ENCODE assay signal across 8 cellular contexts in genomic region chr5:133968057-133968993, GRCh38. TPM values are rescaled to one million over a fixed set of nuclear protein-coding genes. Genes with fewer than 3 reads are reported as not detected.
DNase-seq lines count a peak whose midpoint lies in the region; ATAC-seq and TF ChIP-seq lines count a peak whose summit lies in the region.

C5orf15 (minus strand) TSS chr5:133968625; CDS start chr5:133968584, 41 bp downstream.

- H3K4me3 ChIP-seq in BJ (ENCODE audit: low read depth, low read length) (peak within 1 kb of the TSS; percentile 99), colonic mucosa (peak within 1 kb of the TSS; percentile 79)

- intact Hi-C loops in colonic mucosa (cut with DNase I): no loop called here

- TF ChIP-seq CTCF in BJ (IDR thresholded peaks at IDR 0.05; ENCODE audit: insufficient read depth, low read depth, low read length) (peak; percentile 26; the same call in 1 of the 2 replicates), colonic mucosa (IDR thresholded peaks at IDR 0.05) (no peak)

- DNase-seq in BJ (ENCODE audit: low read depth): peak; percentile 84
- peak; percentile 65 for DNase-seq in GM19240 (ENCODE audit: insufficient read length, low spot score)
- peak; percentile 85 to 93 for DNase-seq in NCI-H526 (lab: John Stamatoyannopoulos, UW)
- peak; percentile 95 for DNase-seq in activated CD4-positive, alpha-beta T cell treated with anti-CD3 and anti-CD28 coated beads for 48 hours
- DNase-seq in colonic mucosa: peak; percentile 96
- peak; percentile 98 for DNase-seq in kidney tubule cell (ENCODE audit: low spot score)
- peak; percentile 76 to 90 (median 84) for DNase-seq in stimulated activated CD4-positive, alpha-beta T cell treated with anti-CD3 and anti-CD28 coated beads, Interleukin-1b, Interleukin-23, amount 100 ng/mL, for 24 hours (ENCODE audit: low read depth in 4 of 4, low spot score in 1 of 4)

- POLR2A ChIA-PET in BJ (lab: Charles Lee): no interaction called here

- ATAC-seq in HG03460 (IDR thresholded peaks at IDR 0.05; ENCODE audit: unreplicated experiment): peak; percentile 96

- H3K4me1 ChIP-seq in colonic mucosa: peaks cover 10% of the 10 kb centered on the region

- no peaks in the 10 kb centered on the region for H3K9me3 ChIP-seq in colonic mucosa

- peak within 1 kb of the TSS; percentile 87 to 88 for H3K9ac ChIP-seq in colonic mucosa (ENCODE audit: low read depth in 2 of 2, low read length in 2 of 2)

- H3K36me3 ChIP-seq in BJ (ENCODE audit: control insufficient read depth, insufficient read depth, low read length): no peaks in the 10 kb centered on the region; the same call in none of the 2 replicates
- peaks cover 3% of the 10 kb centered on the region for H3K36me3 ChIP-seq in colonic mucosa

- CTCF ChIA-PET in BJ (lab: Yijun Ruan, JAX): interaction anchor here (3.8 kb wide), 1 partner anchor 11 kb away, joined by 16 read pairs; no protein-coding TSS in a partner anchor

- H3K27me3 ChIP-seq in BJ (ENCODE audit: control insufficient read depth, insufficient read depth, low read length) (no peaks in the 10 kb centered on the region), colonic mucosa (no peaks in the 10 kb centered on the region)

- peak within 1 kb of the TSS; percentile 81 for H3K27ac ChIP-seq in colonic mucosa

RNA-seq across cellular contexts. Expression of gene C5orf15, which starts in this region (rescaled TPM):
- 48.1 and 85.5 TPM in 2 replicates for polyA plus RNA-seq in BJ (2011; rRNA removed)
- polyA minus RNA-seq in BJ (2011; rRNA and poly(A)+ RNA removed): 14.9 and 15.5 TPM in 2 replicates
- 10 to 100 TPM; 21.1 to 31.9 TPM for total RNA-seq in colonic mucosa

Comparison
In these comparisons a context has a peak if more than half of its experiments do, and no peak if none do; other contexts are left out.
1. Peak in every context shown above with its lines: DNase-seq, ATAC-seq, H3K4me3 ChIP-seq and H3K27ac ChIP-seq.